In genomic region chr2:237575869-237576862, GRCh38 we compare ENCODE assay signal across 16 cellular contexts. TPM values are rescaled to one million over a fixed set of nuclear protein-coding genes. Genes with fewer than 3 reads are reported as not detected.
"Had no signal": no experiment of that assay in that cellular context is flagged by ENCODE, and none has a peak within 500 bp of the region (broad histone marks: within the 10 kb centered on the region; RNA-seq: fewer than 3 reads in every experiment).

No MANE protein-coding gene starts in this region.

- H3K4me1 ChIP-seq: colonic mucosa had no signal

- H3K27ac Mint-ChIP-seq: activated B cell treated with CpG ODN at 0.5 μM for 24 hours; activated naive CD8-positive, alpha-beta T cell; natural killer cell treated with Interleukin-12 subunit alpha and Interleukin-12 subunit beta and Interleukin-15 and Interleukin-18, amount 100 ng/mL, for 72 hours; stimulated activated effector memory CD8-positive, alpha-beta T cell treated with anti-CD3 and anti-CD28 coated beads, Interleukin-12 subunit alpha, Interleukin-12 subunit beta, amount 100 ng/mL, for 72 hours had no signal

- H3K27me3 ChIP-seq: brain microvascular endothelial cell, colonic mucosa, tibial nerve had no signal

- H3K27me3 Mint-ChIP-seq: activated naive CD8-positive, alpha-beta T cell had no signal

- H3K9me3 Mint-ChIP-seq: activated B cell treated with CpG ODN at 0.5 μM for 24 hours; natural killer cell treated with Interleukin-12 subunit alpha and Interleukin-12 subunit beta and Interleukin-15 and Interleukin-18, amount 100 ng/mL, for 72 hours; stimulated activated effector memory CD8-positive, alpha-beta T cell treated with anti-CD3 and anti-CD28 coated beads, Interleukin-12 subunit alpha, Interleukin-12 subunit beta, amount 100 ng/mL, for 72 hours had no signal

- H3K27ac ChIP-seq: brain microvascular endothelial cell, colonic mucosa, tibial nerve had no signal

- H3K36me3 ChIP-seq: brain microvascular endothelial cell, colonic mucosa, left ventricle myocardium inferior, tibial nerve had no signal

- ATAC-seq: natural killer cell treated with Interleukin-12 subunit alpha and Interleukin-12 subunit beta and Interleukin-15 and Interleukin-18, amount 100 ng/mL, for 72 hours; stimulated activated effector memory CD8-positive, alpha-beta T cell treated with anti-CD3 and anti-CD28 coated beads, Interleukin-12 subunit alpha, Interleukin-12 subunit beta, amount 100 ng/mL, for 72 hours had no signal

- H3K4me1 Mint-ChIP-seq: activated B cell treated with CpG ODN at 0.5 μM for 24 hours had no signal

- H3K4me3 ChIP-seq: colonic mucosa, smooth muscle cell, tibial nerve had no signal

- H3K4me3 Mint-ChIP-seq: activated B cell treated with CpG ODN at 0.5 μM for 24 hours; activated naive CD8-positive, alpha-beta T cell; natural killer cell treated with Interleukin-12 subunit alpha and Interleukin-12 subunit beta and Interleukin-15 and Interleukin-18, amount 100 ng/mL, for 72 hours; stimulated activated effector memory CD8-positive, alpha-beta T cell treated with anti-CD3 and anti-CD28 coated beads, Interleukin-12 subunit alpha, Interleukin-12 subunit beta, amount 100 ng/mL, for 72 hours had no signal

- DNase-seq: activated B cell treated with CpG ODN at 0.5 μM for 24 hours; activated effector memory CD4-positive, alpha-beta T cell treated with Interleukin-2 at 50 U/mL for 16 hours; amygdala; brain microvascular endothelial cell; mesenchymal stem cell; T-helper 1 cell had no signal

- H3K4me2 ChIP-seq: smooth muscle cell had no signal

- H3K9me3 ChIP-seq: colonic mucosa, left ventricle myocardium inferior, tibial nerve had no signal

- H3K36me3 Mint-ChIP-seq: activated naive CD8-positive, alpha-beta T cell; natural killer cell treated with Interleukin-12 subunit alpha and Interleukin-12 subunit beta and Interleukin-15 and Interleukin-18, amount 100 ng/mL, for 72 hours; stimulated activated effector memory CD8-positive, alpha-beta T cell treated with anti-CD3 and anti-CD28 coated beads, Interleukin-12 subunit alpha, Interleukin-12 subunit beta, amount 100 ng/mL, for 72 hours had no signal

RNA-seq across cellular contexts. Expression of gene PRLH, which starts 9.8 kb away (rescaled TPM):
- total RNA-seq: activated B cell treated with CpG ODN at 0.5 μM for 24 hours; colonic mucosa; left ventricle myocardium inferior; natural killer cell treated with Interleukin-12 subunit alpha and Interleukin-12 subunit beta and Interleukin-15 and Interleukin-18, amount 100 ng/mL, for 72 hours; osteocyte; smooth muscle cell; subcutaneous adipose tissue; tibial nerve had no signal
- polyA plus RNA-seq: keratinocyte, smooth muscle cell had no signal

RNA-seq across cellular contexts. Expression of gene RAB17, which starts 14.4 kb away (rescaled TPM):
- total RNA-seq: activated B cell treated with CpG ODN at 0.5 μM for 24 hours; natural killer cell treated with Interleukin-12 subunit alpha and Interleukin-12 subunit beta and Interleukin-15 and Interleukin-18, amount 100 ng/mL, for 72 hours had no signal
